ENCODE assay signal across 24 cellular contexts in the genomic region with DNA sequence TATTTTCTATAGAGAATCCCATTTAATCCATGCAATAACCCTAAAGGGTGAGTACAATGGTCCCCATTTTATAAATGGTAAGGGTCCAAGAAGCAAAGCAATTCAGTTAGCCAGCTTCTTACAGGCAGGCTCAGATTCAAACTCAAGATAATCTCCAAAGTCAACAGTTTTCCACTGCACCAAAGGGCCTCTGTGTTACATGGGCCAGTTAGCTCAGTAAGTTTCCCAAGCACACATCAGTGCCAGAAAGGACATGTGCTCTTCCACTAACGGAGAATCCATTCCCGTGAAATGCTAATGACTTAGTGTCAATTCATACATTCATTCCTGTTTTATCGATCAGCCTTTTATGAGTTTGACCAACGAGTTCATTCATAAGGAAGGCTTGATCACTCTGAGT. TPM values are rescaled to one million over a fixed set of nuclear protein-coding genes. Genes with fewer than 3 reads are reported as not detected.
DNase-seq lines count a peak whose midpoint lies in the region; ATAC-seq, FAIRE-seq and TF ChIP-seq lines count a peak whose summit lies in the region.
"Had no signal": no experiment of that assay in that cellular context is flagged by ENCODE, and none has a peak within 500 bp of the region (broad histone marks: within the 10 kb centered on the region; RNA-seq: fewer than 3 reads in every experiment).

No MANE protein-coding gene starts in this region.

- FAIRE-seq in HepG2 (lab: Jason Lieb, UNC) (peak; percentile 44), astrocyte (lab: Jason Lieb, UNC) (no peak)
- FAIRE-seq: A549, G401.6, GM12892, GM19239 had no signal

- H3K9me2 ChIP-seq in GM23338 (ENCODE audit: insufficient read depth): no peaks in the 10 kb centered on the region

- CTCF ChIA-PET in HepG2 (lab: Yijun Ruan, JAX; ENCODE audit: low intra/inter-chr PET ratio, low total read pairs): no interaction called here

- ATAC-seq in HepG2 (no peak), right lobe of liver (no peak), GM23338 (no peak), left lobe of liver (no peak)
- ATAC-seq in naive thymus-derived CD8-positive, alpha-beta T cell: no peak
- ATAC-seq: A549; CD8-positive, alpha-beta T cell; HCT116 had no signal

- H3K79me2 ChIP-seq in HepG2 (ENCODE audit: insufficient read depth, low read length) (peaks cover 56% of the 10 kb centered on the region), GM23338 (replicated peaks; ENCODE audit: insufficient read depth) (peaks cover 28% of the 10 kb centered on the region), astrocyte (ENCODE audit: insufficient read depth, low read length) (no peaks in the 10 kb centered on the region)

- H4K20me1 ChIP-seq in HepG2 (ENCODE audit: insufficient read depth, low read length) (peaks cover 13% of the 10 kb centered on the region), GM23338 (replicated peaks; ENCODE audit: insufficient read depth) (peaks cover 15% of the 10 kb centered on the region), astrocyte (ENCODE audit: insufficient read depth, low read length) (no peaks in the 10 kb centered on the region)

- DNase-seq in HepG2 (ENCODE audit: low spot score) (no peak), right lobe of liver (no peak), GM23338 (ENCODE audit: low spot score) (no peak), astrocyte (ENCODE audit: low read depth) (no peak), left lobe of liver (ENCODE audit: low spot score) (no peak), hypothalamus (lab: John Stamatoyannopoulos, UW) (no peak)
- DNase-seq in naive thymus-derived CD8-positive, alpha-beta T cell: no peak
- DNase-seq: 8988T; ACHN; AML-193; BE2C; Caco-2; CD8-positive, alpha-beta T cell; DMS153; DND-41; GM23248; H9 had no signal

- H3K9me3 Mint-ChIP-seq in GM23338: no peaks in the 10 kb centered on the region
- H3K9me3 Mint-ChIP-seq in astrocyte (ENCODE audit: unreplicated experiment): no peaks in the 10 kb centered on the region
- no peaks in the 10 kb centered on the region for H3K9me3 Mint-ChIP-seq in naive thymus-derived CD8-positive, alpha-beta T cell
- H3K9me3 Mint-ChIP-seq: CD8-positive, alpha-beta T cell; H9 had no signal

- H3K36me3 Mint-ChIP-seq in GM23338 (ENCODE audit: low read depth) (peaks cover 40% of the 10 kb centered on the region), astrocyte (ENCODE audit: low read depth, unreplicated experiment) (peaks cover 6% of the 10 kb centered on the region)
- peaks cover 0 to 46% (median 4%) of the 10 kb centered on the region in 3 donors for H3K36me3 Mint-ChIP-seq in naive thymus-derived CD8-positive, alpha-beta T cell

- H3K9me3 ChIP-seq in HepG2 (ENCODE audit: low read length) (no peaks in the 10 kb centered on the region), right lobe of liver (no peaks in the 10 kb centered on the region), astrocyte (ENCODE audit: insufficient read depth, low read depth, low read length) (no peaks in the 10 kb centered on the region)
- H3K9me3 ChIP-seq: A549; BE2C; BLaER1 treated with 17β-estradiol and CSF1 and Interleukin-3, amounts not matched to agents 10 nM and 100 nM; Caco-2 had no signal

- H3K4me2 ChIP-seq in HepG2 (ENCODE audit: low read depth, low read length) (0 out of 2 replicates have a peak overlapping the region, but pooled peaks have one; percentile 10), GM23338 (no peak overlapping the region), astrocyte (ENCODE audit: low read length) (no peak overlapping the region)
- H3K4me2 ChIP-seq: A549; BLaER1 treated with 17β-estradiol and CSF1 and Interleukin-3, amounts not matched to agents 10 nM and 100 nM had no signal

- intact Hi-C loops in HepG2 (cut with micrococcal nuclease; ENCODE audit: unreplicated experiment) (no loop called here), right lobe of liver (cut with DNase I) (no loop called here)

- no peak for TF ChIP-seq RAD21 in HepG2 (CRISPR knock-in tag; IDR thresholded peaks at IDR 0.05)

- TF ChIP-seq CTCF in HepG2 (CRISPR knock-in tag; IDR thresholded peaks at IDR 0.05) (no peak), right lobe of liver (IDR thresholded peaks at IDR 0.05) (no peak), GM23338 (conservative IDR thresholded peaks at IDR 0.05; ENCODE audit: low read depth in 2 of 2) (no peak), astrocyte (IDR thresholded peaks at IDR 0.05; ENCODE audit: insufficient read depth, low read depth, low read length) (no peak)

- H3K27me3 ChIP-seq in HepG2 (ENCODE audit: control insufficient read depth in 1 of 2, insufficient read depth in 2 of 2, low read length in 2 of 2) (no peaks in the 10 kb centered on the region), right lobe of liver (no peaks in the 10 kb centered on the region), GM23338 (ENCODE audit: insufficient read depth) (no peaks in the 10 kb centered on the region), astrocyte (ENCODE audit: insufficient read depth, low read length) (no peaks in the 10 kb centered on the region)
- H3K27me3 ChIP-seq: BE2C; BLaER1 treated with 17β-estradiol and CSF1 and Interleukin-3, amounts not matched to agents 10 nM and 100 nM had no signal

- 55% methylated on average over 4 of the region's 4 CpGs for WGBS in HepG2 (ENCODE audit: low lambda C conversion rate)
- WGBS in right lobe of liver (ENCODE audit: insufficient coverage, low coverage, low lambda C conversion rate, missing lambda C conversion rate): 79% methylated on average over 4 of the region's 4 CpGs

- H3K27me3 Mint-ChIP-seq in GM23338 (ENCODE audit: insufficient read depth, low read depth, poor library complexity): peaks cover 13% of the 10 kb centered on the region
- peaks cover 9% of the 10 kb centered on the region for H3K27me3 Mint-ChIP-seq in astrocyte (ENCODE audit: low read depth, unreplicated experiment)
- no peaks in the 10 kb centered on the region for H3K27me3 Mint-ChIP-seq in naive thymus-derived CD8-positive, alpha-beta T cell

- in situ Hi-C loops in HepG2 (cut with HindIII; ENCODE audit: extremely low pct_ligation_motif_present, low pct_unique_long_range_greater_than_20kb): no loop called here

- TF ChIP-seq EP300 in HepG2 (IDR thresholded peaks at IDR 0.05; ENCODE audit: low read depth in 2 of 2, low read length in 2 of 2) (0 out of 4 replicates have a peak, but pooled peaks of 1 of the 2 experiments have one; percentile 16), HepG2 (CRISPR knock-in tag; IDR thresholded peaks at IDR 0.05; ENCODE audit: borderline replicate concordance) (no peak)

- H3K4me3 Mint-ChIP-seq in GM23338 (no peak overlapping the region), astrocyte (ENCODE audit: unreplicated experiment) (no peak overlapping the region)
- no peak overlapping the region for H3K4me3 Mint-ChIP-seq in naive thymus-derived CD8-positive, alpha-beta T cell
- H3K4me3 Mint-ChIP-seq: CD8-positive, alpha-beta T cell; H9 had no signal

- H3K4me3 ChIP-seq in HepG2 (replicated peaks in 1 of 3; ENCODE audit: insufficient read depth in 1 of 3, low read depth in 2 of 3, low read length in 3 of 3): no peak overlapping the region
- H3K4me3 ChIP-seq in right lobe of liver: no peak overlapping the region
- no peak overlapping the region for H3K4me3 ChIP-seq in GM23338
- H3K4me3 ChIP-seq in astrocyte (ENCODE audit: insufficient read depth, low read depth, low read length): no peak overlapping the region
- H3K4me3 ChIP-seq: A549; BLaER1 treated with 17β-estradiol and CSF1 and Interleukin-3, amounts not matched to agents 10 nM and 100 nM; GM23248 had no signal

- H3K4me1 Mint-ChIP-seq in GM23338 (peaks cover 34% of the 10 kb centered on the region), astrocyte (ENCODE audit: low read depth, unreplicated experiment) (no peaks in the 10 kb centered on the region)
- peaks cover 2 to 10% (median 7%) of the 10 kb centered on the region in 4 donors for H3K4me1 Mint-ChIP-seq in naive thymus-derived CD8-positive, alpha-beta T cell

- BruUV-seq in HepG2 (replicated peaks; lab: Mats Ljungman, UMichigan): no TSS peak

- peak overlapping the region; percentile 57 for H3K27ac ChIP-seq in HepG2 (ENCODE audit: extremely low read length, insufficient read depth, low read length)
- no peak overlapping the region for H3K27ac ChIP-seq in right lobe of liver
- 0 out of 2 replicates have a peak overlapping the region, but pooled peaks have one; percentile 9 for H3K27ac ChIP-seq in GM23338 (ENCODE audit: low read depth)
- H3K27ac ChIP-seq in astrocyte (ENCODE audit: low read depth, low read length): no peak overlapping the region
- H3K27ac ChIP-seq: A549; BLaER1 treated with 17β-estradiol and CSF1 and Interleukin-3, amounts not matched to agents 10 nM and 100 nM; GM23248 had no signal

- TF ChIP-seq POLR2A in HepG2 (IDR thresholded peaks at IDR 0.05; ENCODE audit: insufficient read depth in 1 of 2, low read depth in 2 of 2, low read length in 2 of 2) (no peak), right lobe of liver (IDR thresholded peaks at IDR 0.05) (no peak)

- POLR2A ChIA-PET in HepG2 (lab: Yijun Ruan, JAX): interaction anchor here (1.7 to 9.7 kb wide), 3 partner anchors 11 to 26 kb away, joined by 5 to 111 read pairs (median 31); a partner anchor contains a TSS
- POLR2A ChIA-PET in naive thymus-derived CD8-positive, alpha-beta T cell (lab: Charles Lee): interaction anchor here (2.3 kb wide), 1 partner anchor 10 kb away, joined by 6 read pairs; no protein-coding TSS in a partner anchor

- 0 out of 2 replicates have a peak overlapping the region, but pooled peaks have one; percentile 7 for H3K9ac ChIP-seq in HepG2 (ENCODE audit: insufficient read depth, low read depth, low read length)
- H3K9ac ChIP-seq in astrocyte (ENCODE audit: low read length): no peak overlapping the region
- H3K9ac ChIP-seq: BLaER1 treated with 17β-estradiol and CSF1 and Interleukin-3, amounts not matched to agents 10 nM and 100 nM; GM23248 had no signal

- H2AFZ ChIP-seq in HepG2 (ENCODE audit: low read length) (no peak overlapping the region), GM23338 (no peak overlapping the region), astrocyte (ENCODE audit: low read depth, low read length) (peak overlapping the region; percentile 2)
- H2AFZ ChIP-seq: GM23248 had no signal

- H3K36me3 ChIP-seq in HepG2 (replicated peaks in 1 of 2; ENCODE audit: control insufficient read depth in 1 of 2, insufficient read depth in 2 of 2, low read length in 2 of 2) (peaks cover 12 to 57% of the 10 kb centered on the region in 2 experiments; a peak in 4 of 5 replicates), right lobe of liver (peaks cover 0 to 28% (median 13%) of the 10 kb centered on the region in 4 donors), GM23338 (ENCODE audit: insufficient read depth) (no peaks in the 10 kb centered on the region), astrocyte (ENCODE audit: insufficient read depth, low read length) (no peaks in the 10 kb centered on the region)
- H3K36me3 ChIP-seq: BE2C had no signal

- H3F3A ChIP-seq in GM23338 (replicated peaks; ENCODE audit: low read depth): peaks cover 14% of the 10 kb centered on the region

- H3K4me1 ChIP-seq in HepG2 (ENCODE audit: insufficient read depth, low read length) (peaks cover 97% of the 10 kb centered on the region), right lobe of liver (peaks cover 0 to 66% (median 24%) of the 10 kb centered on the region in 4 donors), GM23338 (ENCODE audit: insufficient read depth) (peaks cover 28% of the 10 kb centered on the region), astrocyte (ENCODE audit: insufficient read depth, low read length) (peaks cover 3% of the 10 kb centered on the region)
- H3K4me1 ChIP-seq: BE2C had no signal

- H3K27ac Mint-ChIP-seq in GM23338: no peak overlapping the region
- no peak overlapping the region for H3K27ac Mint-ChIP-seq in astrocyte (ENCODE audit: unreplicated experiment)
- no peak overlapping the region for H3K27ac Mint-ChIP-seq in naive thymus-derived CD8-positive, alpha-beta T cell
- H3K27ac Mint-ChIP-seq: CD8-positive, alpha-beta T cell had no signal

RNA-seq across cellular contexts. Expression of a gene that starts 11.0 kb away (rescaled TPM):
- total RNA-seq in HepG2 (2016; rRNA removed; fragmentation: Illumina TruSeq; extraction: Trizol) (40.0 and 72.3 TPM in 2 replicates), right lobe of liver (100 to 1,000 TPM in 3 of 6 experiments, 10 to 100 TPM in 3; 38.9 to 173 (median 106) TPM), astrocyte (3.5 and 4.5 TPM in 2 replicates), left lobe of liver (115 TPM)
- 44.5 and 47.1 TPM in 2 replicates for total RNA-seq in HepG2 (2016; cell fraction: cytosol; rRNA removed; fragmentation: Illumina TruSeq; extraction: Trizol; ENCODE audit: low read depth)
- 32.3 and 72.1 TPM in 2 replicates for total RNA-seq in HepG2 (2016; cell fraction: insoluble cytoplasmic fraction; rRNA removed; fragmentation: Illumina TruSeq; extraction: Trizol)
- 63.3 and 69.6 TPM in 2 replicates for total RNA-seq in HepG2 (2016; cell fraction: membrane; rRNA removed; fragmentation: Illumina TruSeq; extraction: Trizol)
- 64.1 and 81.7 TPM in 2 replicates for total RNA-seq in HepG2 (2016; cell fraction: nucleus; rRNA removed; fragmentation: Illumina TruSeq; extraction: Trizol)
- polyA plus RNA-seq in HepG2 (2011; rRNA removed) (87.6 and 124 TPM in 2 replicates), GM23338 (2016; fragmentation: Nextera tagmentation; extraction: Ambion mirVana) (19.6 and 19.7 TPM in 2 replicates)
- 96.8 and 105 TPM in 2 replicates for polyA plus RNA-seq in HepG2 (2011; cell fraction: cytosol; rRNA removed)
- polyA plus RNA-seq in HepG2 (2011; cell fraction: nucleus; rRNA removed): 190 and 210 TPM in 2 replicates
- polyA plus RNA-seq in HepG2 (2012): 61.9 and 91.6 TPM in 2 replicates
- polyA plus RNA-seq in HepG2 (2016; cell fraction: cytosol; fragmentation: Illumina TruSeq; extraction: Trizol; ENCODE audit: low read depth): 41.6 and 44.0 TPM in 2 replicates
- polyA plus RNA-seq in HepG2 (2016; cell fraction: insoluble cytoplasmic fraction; fragmentation: Illumina TruSeq; extraction: Trizol; ENCODE audit: low read depth): 33.2 and 41.2 TPM in 2 replicates
- 58.0 and 63.5 TPM in 2 replicates for polyA plus RNA-seq in HepG2 (2016; cell fraction: membrane; fragmentation: Illumina TruSeq; extraction: Trizol; ENCODE audit: low read depth)
- polyA plus RNA-seq in HepG2 (2016; cell fraction: nucleus; fragmentation: Illumina TruSeq; extraction: Trizol; ENCODE audit: insufficient read depth, low read depth): 111 TPM in 2 replicates
- 1.5 and 247 TPM in 2 replicates for polyA minus RNA-seq in HepG2 (2011; rRNA and poly(A)+ RNA removed; ENCODE audit: low replicate concordance)
- 58.2 and 68.6 TPM in 2 replicates for polyA minus RNA-seq in HepG2 (2011; cell fraction: cytosol; rRNA and poly(A)+ RNA removed)
- 75.4 and 86.5 TPM in 2 replicates for polyA minus RNA-seq in HepG2 (2011; cell fraction: nucleus; rRNA and poly(A)+ RNA removed)
- 49.7 and 49.8 TPM in 2 replicates for total RNA-seq in GM23338 (2014; rRNA removed; shearing (Covaris generic))
- 10 to 100 TPM; 27.2 to 27.8 TPM for total RNA-seq in naive thymus-derived CD8-positive, alpha-beta T cell
- polyA plus RNA-seq in naive thymus-derived CD8-positive, alpha-beta T cell: 10 to 100 TPM; 15.3 to 23.2 (median 21.4) TPM

RNA-seq across cellular contexts. Expression of a gene that starts 26.0 kb away (rescaled TPM):
- total RNA-seq in HepG2 (2016; rRNA removed; fragmentation: Illumina TruSeq; extraction: Trizol): 82.2 and 103 TPM in 2 replicates
- 40.9 and 52.7 TPM in 2 replicates for total RNA-seq in HepG2 (2016; cell fraction: cytosol; rRNA removed; fragmentation: Illumina TruSeq; extraction: Trizol; ENCODE audit: low read depth)
- total RNA-seq in HepG2 (2016; cell fraction: insoluble cytoplasmic fraction; rRNA removed; fragmentation: Illumina TruSeq; extraction: Trizol): 87.8 and 108 TPM in 2 replicates
- 48.0 and 65.2 TPM in 2 replicates for total RNA-seq in HepG2 (2016; cell fraction: membrane; rRNA removed; fragmentation: Illumina TruSeq; extraction: Trizol)
- total RNA-seq in HepG2 (2016; cell fraction: nucleus; rRNA removed; fragmentation: Illumina TruSeq; extraction: Trizol): 27.4 and 31.3 TPM in 2 replicates
- polyA plus RNA-seq in HepG2 (2011; rRNA removed): 56.3 and 67.8 TPM in 2 replicates
- polyA plus RNA-seq in HepG2 (2011; cell fraction: cytosol; rRNA removed): 81.8 and 94.3 TPM in 2 replicates
- polyA plus RNA-seq in HepG2 (2011; cell fraction: nucleus; rRNA removed): 18.2 and 20.2 TPM in 2 replicates
- polyA plus RNA-seq in HepG2 (2012): 46.7 and 55.3 TPM in 2 replicates
- polyA plus RNA-seq in HepG2 (2016; cell fraction: cytosol; fragmentation: Illumina TruSeq; extraction: Trizol; ENCODE audit: low read depth): 53.7 and 66.6 TPM in 2 replicates
- polyA plus RNA-seq in HepG2 (2016; cell fraction: insoluble cytoplasmic fraction; fragmentation: Illumina TruSeq; extraction: Trizol; ENCODE audit: low read depth): 106 and 130 TPM in 2 replicates
- polyA plus RNA-seq in HepG2 (2016; cell fraction: membrane; fragmentation: Illumina TruSeq; extraction: Trizol; ENCODE audit: low read depth): 52.5 and 68.9 TPM in 2 replicates
- 53.7 and 58.9 TPM in 2 replicates for polyA plus RNA-seq in HepG2 (2016; cell fraction: nucleus; fragmentation: Illumina TruSeq; extraction: Trizol; ENCODE audit: insufficient read depth, low read depth)
- polyA minus RNA-seq in HepG2 (2011; rRNA and poly(A)+ RNA removed; ENCODE audit: low replicate concordance): 28.3 and 58.4 TPM in 2 replicates
- 7.7 and 8.8 TPM in 2 replicates for polyA minus RNA-seq in HepG2 (2011; cell fraction: cytosol; rRNA and poly(A)+ RNA removed)
- polyA minus RNA-seq in HepG2 (2011; cell fraction: nucleus; rRNA and poly(A)+ RNA removed): 11.8 and 13.6 TPM in 2 replicates
- total RNA-seq in right lobe of liver: 10 to 100 TPM; 19.6 to 48.5 (median 39.0) TPM
- total RNA-seq in GM23338 (2014; rRNA removed; shearing (Covaris generic)): 59.1 and 75.8 TPM in 2 replicates
- polyA plus RNA-seq in GM23338 (2016; fragmentation: Nextera tagmentation; extraction: Ambion mirVana): 193 and 194 TPM in 2 replicates
- 56.1 and 60.3 TPM in 2 replicates for total RNA-seq in astrocyte
- total RNA-seq in naive thymus-derived CD8-positive, alpha-beta T cell: 10 to 100 TPM; 26.6 to 30.2 TPM
- polyA plus RNA-seq in naive thymus-derived CD8-positive, alpha-beta T cell: 10 to 100 TPM; 66.1 to 86.5 (median 70.5) TPM
- total RNA-seq in left lobe of liver: 39.3 TPM

RNA-seq across cellular contexts. Expression of a gene that starts 32.9 kb away (rescaled TPM):
- total RNA-seq in HepG2 (2016; rRNA removed; fragmentation: Illumina TruSeq; extraction: Trizol) (not detected in 2 replicates), right lobe of liver (not detected), astrocyte (not detected in 2 replicates), left lobe of liver (not detected)
- not detected in 2 replicates for total RNA-seq in HepG2 (2016; cell fraction: cytosol; rRNA removed; fragmentation: Illumina TruSeq; extraction: Trizol; ENCODE audit: low read depth)
- not detected in 2 replicates for total RNA-seq in HepG2 (2016; cell fraction: insoluble cytoplasmic fraction; rRNA removed; fragmentation: Illumina TruSeq; extraction: Trizol)
- not detected in 2 replicates for total RNA-seq in HepG2 (2016; cell fraction: membrane; rRNA removed; fragmentation: Illumina TruSeq; extraction: Trizol)
- total RNA-seq in HepG2 (2016; cell fraction: nucleus; rRNA removed; fragmentation: Illumina TruSeq; extraction: Trizol): not detected in 2 replicates
- polyA plus RNA-seq in HepG2 (2011; rRNA removed) (0.04 TPM in 1 of 2 replicates, not detected in the other), GM23338 (2016; fragmentation: Nextera tagmentation; extraction: Ambion mirVana) (0.14 and 0.70 TPM in 2 replicates)
- polyA plus RNA-seq in HepG2 (2011; cell fraction: cytosol; rRNA removed): not detected in 2 replicates
- polyA plus RNA-seq in HepG2 (2011; cell fraction: nucleus; rRNA removed): not detected in 2 replicates
- polyA plus RNA-seq in HepG2 (2012): not detected in 2 replicates
- polyA plus RNA-seq in HepG2 (2016; cell fraction: cytosol; fragmentation: Illumina TruSeq; extraction: Trizol; ENCODE audit: low read depth): not detected in 2 replicates
- not detected in 2 replicates for polyA plus RNA-seq in HepG2 (2016; cell fraction: insoluble cytoplasmic fraction; fragmentation: Illumina TruSeq; extraction: Trizol; ENCODE audit: low read depth)
- polyA plus RNA-seq in HepG2 (2016; cell fraction: membrane; fragmentation: Illumina TruSeq; extraction: Trizol; ENCODE audit: low read depth): not detected in 2 replicates
- not detected in 2 replicates for polyA plus RNA-seq in HepG2 (2016; cell fraction: nucleus; fragmentation: Illumina TruSeq; extraction: Trizol; ENCODE audit: insufficient read depth, low read depth)
- not detected in 2 replicates for polyA minus RNA-seq in HepG2 (2011; rRNA and poly(A)+ RNA removed; ENCODE audit: low replicate concordance)
- not detected in 2 replicates for polyA minus RNA-seq in HepG2 (2011; cell fraction: cytosol; rRNA and poly(A)+ RNA removed)
- not detected in 2 replicates for polyA minus RNA-seq in HepG2 (2011; cell fraction: nucleus; rRNA and poly(A)+ RNA removed)
- 0.31 TPM in 1 of 2 replicates, not detected in the other for total RNA-seq in GM23338 (2014; rRNA removed; shearing (Covaris generic))
- total RNA-seq in naive thymus-derived CD8-positive, alpha-beta T cell: not detected
- under 1 TPM in 2 of 3 donors, not detected in 1; 0.12 to 0.37 TPM for polyA plus RNA-seq in naive thymus-derived CD8-positive, alpha-beta T cell
- total RNA-seq: CD8-positive, alpha-beta T cell; GM23248; H4; H9 had no signal
- polyA plus RNA-seq: A549, GM23248 had no signal

RNA-seq across cellular contexts. Expression of a gene that starts 44.2 kb away (rescaled TPM):
- total RNA-seq in HepG2 (2016; rRNA removed; fragmentation: Illumina TruSeq; extraction: Trizol) (0.45 and 1.3 TPM in 2 replicates), right lobe of liver (10 to 100 TPM; 12.5 to 54.4 (median 18.6) TPM), astrocyte (0.50 and 0.65 TPM in 2 replicates), left lobe of liver (22.0 TPM)
- total RNA-seq in HepG2 (2016; cell fraction: cytosol; rRNA removed; fragmentation: Illumina TruSeq; extraction: Trizol; ENCODE audit: low read depth): 0.71 and 0.79 TPM in 2 replicates
- 0.42 and 0.91 TPM in 2 replicates for total RNA-seq in HepG2 (2016; cell fraction: insoluble cytoplasmic fraction; rRNA removed; fragmentation: Illumina TruSeq; extraction: Trizol)
- 1.1 and 1.2 TPM in 2 replicates for total RNA-seq in HepG2 (2016; cell fraction: membrane; rRNA removed; fragmentation: Illumina TruSeq; extraction: Trizol)
- total RNA-seq in HepG2 (2016; cell fraction: nucleus; rRNA removed; fragmentation: Illumina TruSeq; extraction: Trizol): 1.8 and 2.1 TPM in 2 replicates
- polyA plus RNA-seq in HepG2 (2011; rRNA removed) (4.3 and 8.4 TPM in 2 replicates), GM23338 (2016; fragmentation: Nextera tagmentation; extraction: Ambion mirVana) (13.1 and 13.9 TPM in 2 replicates)
- polyA plus RNA-seq in HepG2 (2011; cell fraction: cytosol; rRNA removed): 3.6 and 3.9 TPM in 2 replicates
- polyA plus RNA-seq in HepG2 (2011; cell fraction: nucleus; rRNA removed): 10.4 and 14.9 TPM in 2 replicates
- 14.7 and 15.9 TPM in 2 replicates for polyA plus RNA-seq in HepG2 (2012)
- polyA plus RNA-seq in HepG2 (2016; cell fraction: cytosol; fragmentation: Illumina TruSeq; extraction: Trizol; ENCODE audit: low read depth): 1.8 and 2.1 TPM in 2 replicates
- polyA plus RNA-seq in HepG2 (2016; cell fraction: insoluble cytoplasmic fraction; fragmentation: Illumina TruSeq; extraction: Trizol; ENCODE audit: low read depth): 1.9 and 2.5 TPM in 2 replicates
- 2.8 and 3.5 TPM in 2 replicates for polyA plus RNA-seq in HepG2 (2016; cell fraction: membrane; fragmentation: Illumina TruSeq; extraction: Trizol; ENCODE audit: low read depth)
- polyA plus RNA-seq in HepG2 (2016; cell fraction: nucleus; fragmentation: Illumina TruSeq; extraction: Trizol; ENCODE audit: insufficient read depth, low read depth): 5.0 and 7.0 TPM in 2 replicates
- polyA minus RNA-seq in HepG2 (2011; rRNA and poly(A)+ RNA removed; ENCODE audit: low replicate concordance): 0.72 and 4.8 TPM in 2 replicates
- polyA minus RNA-seq in HepG2 (2011; cell fraction: cytosol; rRNA and poly(A)+ RNA removed): 4.1 and 11.0 TPM in 2 replicates
- polyA minus RNA-seq in HepG2 (2011; cell fraction: nucleus; rRNA and poly(A)+ RNA removed): 2.3 and 3.7 TPM in 2 replicates
- total RNA-seq in GM23338 (2014; rRNA removed; shearing (Covaris generic)): 15.9 and 16.1 TPM in 2 replicates
- total RNA-seq in naive thymus-derived CD8-positive, alpha-beta T cell: not detected
- under 1 TPM in 2 of 3 donors, not detected in 1; 0.09 to 0.21 TPM for polyA plus RNA-seq in naive thymus-derived CD8-positive, alpha-beta T cell

Comparison
In these comparisons a context has a peak if more than half of its experiments do, and no peak if none do; other contexts are left out.
1. H3K27ac ChIP-seq: peak in HepG2 (single experiment) and GM23338 (single experiment); none in right lobe of liver (0 of 3) and astrocyte (single experiment).